In the genomic region with DNA sequence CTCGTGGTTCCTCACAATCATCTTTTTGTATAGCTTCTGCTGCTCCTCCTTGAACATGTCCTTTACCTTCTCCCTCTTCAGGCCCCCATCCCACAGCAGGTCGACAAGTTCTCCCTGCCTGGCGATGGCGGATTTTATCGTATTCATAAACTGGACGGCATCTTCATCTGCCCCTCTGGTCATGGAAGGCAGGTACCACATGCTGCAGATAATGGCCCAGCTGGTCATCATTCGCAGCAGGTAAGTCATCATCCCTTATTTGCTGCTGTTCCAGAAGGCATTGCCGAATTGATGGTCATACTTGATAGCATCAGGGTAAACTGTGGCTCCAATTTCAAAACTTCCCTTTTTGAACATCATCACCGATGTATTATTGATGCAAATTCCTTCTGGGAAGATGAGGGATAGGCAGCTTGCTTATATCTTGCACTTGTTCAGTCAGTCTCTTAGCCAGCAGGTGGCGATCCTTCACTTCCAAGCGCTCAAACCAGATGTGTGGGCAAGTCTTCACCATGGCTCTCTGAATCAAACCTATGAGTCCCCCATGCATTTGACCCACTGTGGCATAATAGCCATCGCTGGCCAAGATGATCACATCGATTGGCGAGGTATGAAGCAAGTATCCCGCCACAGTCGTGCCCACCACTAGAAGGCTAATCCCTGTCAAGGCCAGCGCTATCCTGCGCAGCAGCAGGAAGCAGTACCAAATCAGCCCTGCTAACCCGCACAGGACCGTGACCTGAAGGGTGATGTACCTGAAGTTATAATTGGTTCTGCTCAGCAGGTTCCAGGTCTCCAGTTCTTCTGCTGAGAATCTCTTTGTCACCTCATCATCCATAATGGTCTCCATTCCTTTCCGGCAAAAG, we compare ENCODE assay signal across 8 cellular contexts.
DNase-seq lines count a peak whose midpoint lies in the region; ATAC-seq lines count a peak whose summit lies in the region.
"Had no signal": no experiment of that assay in that cellular context is flagged by ENCODE, and none has a peak within 500 bp of the region (broad histone marks: within the 10 kb centered on the region; RNA-seq: fewer than 3 reads in every experiment).

No MANE protein-coding gene starts in this region.

- ATAC-seq in GM18873 (IDR thresholded peaks at IDR 0.05; ENCODE audit: low FRiP score, unreplicated experiment) (no peak), GM19023 (IDR thresholded peaks at IDR 0.05; ENCODE audit: unreplicated experiment) (no peak)

- DNase-seq in H4 (ENCODE audit: low spot score): peak; percentile 5
- peak; percentile 32 for DNase-seq in NAMALWA (ENCODE audit: low spot score)
- peak; percentile 22 for DNase-seq in UCSD-AML1 (lab: John Stamatoyannopoulos, UW; ENCODE audit: unreplicated experiment)
- peak; percentile 29 for DNase-seq in medulla oblongata (ENCODE audit: extremely low spot score)
- no peak for DNase-seq in activated naive CD4-positive, alpha-beta T cell treated with anti-CD3 and anti-CD28 coated beads, Interleukin-2, amount 50 U/mL, for 16 hours
- DNase-seq: activated CD4-positive, alpha-beta T cell treated with anti-CD3 and anti-CD28 coated beads, Interleukin-2, amount 50 U/mL, for 48 hours had no signal
